In genomic region chr5:179139111-179139935, GRCh38 we compare ENCODE assay signal across 28 cellular contexts.
DNase-seq lines count a peak whose midpoint lies in the region; ATAC-seq, FAIRE-seq and TF ChIP-seq lines count a peak whose summit lies in the region.
"Had no signal": no experiment of that assay in that cellular context is flagged by ENCODE, and none has a peak within 500 bp of the region (broad histone marks: within the 10 kb centered on the region; RNA-seq: fewer than 3 reads in every experiment).

No MANE protein-coding gene starts in this region.

- no peak for FAIRE-seq in H1 (lab: Jason Lieb, UNC)
- FAIRE-seq: GM12891, HepG2, K562 had no signal

- no peak overlapping the region for H2BK20ac ChIP-seq in H1 (ENCODE audit: low read length)

- no peak overlapping the region for H3K23ac ChIP-seq in H1 (ENCODE audit: insufficient read length)

- peaks cover 0 to 3% (median 0%) of the 10 kb centered on the region in 4 experiments; a peak in 2 of 7 replicates for H3K4me1 ChIP-seq in H1 (replicated peaks in 1 of 4; ENCODE audit: control insufficient read depth in 3 of 4, insufficient read depth in 4 of 4, low read length in 3 of 4)
- no peaks in the 10 kb centered on the region for H3K4me1 ChIP-seq in aorta (ENCODE audit: control insufficient read depth in 1 of 2, insufficient read depth in 2 of 2, low read length in 2 of 2)

- H3K9me3 ChIP-seq in H1 (ENCODE audit: insufficient read depth in 2 of 2, low read depth in 1 of 2, low read length in 1 of 2), result peaks cover 0 to 1% of the 10 kb centered on the region in 2 experiments; a peak in 2 of 4 replicates
- H3K9me3 ChIP-seq in aorta (ENCODE audit: control insufficient read depth, low read length), result no peaks in the 10 kb centered on the region

- peak; percentile 19 for DNase-seq in left cardiac atrium
- no peak for DNase-seq in Right ventricle myocardium inferior (ENCODE audit: missing footprints)
- no peak for DNase-seq in H1 (ENCODE audit: low read depth in 1 of 2, low spot score in 2 of 2)
- peak; percentile 69 for DNase-seq in posterior vena cava (ENCODE audit: low spot score)
- DNase-seq in aorta, result peak; percentile 34 to 57
- no peak for DNase-seq in GDM1 (lab: John Stamatoyannopoulos, UW)
- no peak for DNase-seq in medulla oblongata (ENCODE audit: extremely low spot score)
- no peak for DNase-seq in GOT3 (lab: John Stamatoyannopoulos, UW)
- DNase-seq: C1 segment of cervical spinal cord; CD4-positive, alpha-beta memory T cell; COR-L47; DMS79; EL; GF-D8; MV-4-11; NCI-H1105; NCI-H2029; NCI-H446; NCI-H524 treated with DMSO at 0.1 percent for 48 hours; NCI-H82; NK-92 treated with Interleukin-12 subunit alpha and Interleukin-12 subunit beta, amount 100 ng/mL, for 24 hours; PC-9; RPMI8226; SIG-M5 had no signal

- TF ChIP-seq POLR2A in H1 (IDR thresholded peaks at IDR 0.05; ENCODE audit: control extremely low read depth in 1 of 2, low read depth in 2 of 2, low read length in 2 of 2), result no peak

- no peak overlapping the region for H4K5ac ChIP-seq in H1 (ENCODE audit: insufficient read length, low read depth, low read length)

- H3K9ac ChIP-seq in H1 (replicated peaks in 1 of 4; ENCODE audit: extremely low read depth in 1 of 4, low read depth in 3 of 4, low read length in 3 of 4), result no peak overlapping the region

- H3K36me3 ChIP-seq in H1 (ENCODE audit: control insufficient read depth in 2 of 4, insufficient read depth in 4 of 4, low read length in 3 of 4) (no peaks in the 10 kb centered on the region), aorta (ENCODE audit: control insufficient read depth in 1 of 2, insufficient read depth in 2 of 2, low read length in 1 of 2) (no peaks in the 10 kb centered on the region)

- H3K4me2 ChIP-seq in H1 (ENCODE audit: insufficient read depth in 1 of 2, low read depth in 2 of 2, low read length in 2 of 2), result no peak overlapping the region
- H3K4me2 ChIP-seq: PC-9 had no signal

- H3K79me2 ChIP-seq in H1 (ENCODE audit: control insufficient read depth in 1 of 2, insufficient read depth in 2 of 2, low read length in 2 of 2), result no peaks in the 10 kb centered on the region

- H3K56ac ChIP-seq in H1 (replicated peaks; ENCODE audit: insufficient read length, low read depth, low read length), result no peak overlapping the region

- no peak overlapping the region for H3K4me3 ChIP-seq in H1 (ENCODE audit: extremely low read depth in 1 of 4, insufficient read depth in 2 of 4, low read depth in 3 of 4, low read length in 4 of 4)
- H3K4me3 ChIP-seq in aorta (ENCODE audit: low read length in 2 of 2), result no peak overlapping the region
- H3K4me3 ChIP-seq: K562, PC-9, SK-N-MC had no signal

- H4K8ac ChIP-seq in H1 (ENCODE audit: extremely low read depth, insufficient read depth, low read length), result peak overlapping the region; percentile 71; the same call in 1 of the 2 replicates

- no peak overlapping the region for H2BK120ac ChIP-seq in H1 (replicated peaks; ENCODE audit: low read depth, low read length)

- H2BK15ac ChIP-seq in H1 (ENCODE audit: low read length), result no peak overlapping the region

- no peak overlapping the region; the same call in 1 of the 2 replicates for H2BK5ac ChIP-seq in H1 (ENCODE audit: low read depth, low read length)

- H3K4ac ChIP-seq in H1 (replicated peaks; ENCODE audit: insufficient read length, low read depth, low read length), result no peak overlapping the region

- H2AFZ ChIP-seq in H1 (ENCODE audit: low read length), result no peak overlapping the region
- H2AFZ ChIP-seq: PC-9 had no signal

- POLR2A ChIA-PET in H1 (lab: Charles Lee; ENCODE audit: partially characterized antibody), result no interaction called here

- CTCF ChIA-PET in H1 (lab: Charles Lee; ENCODE audit: partially characterized antibody), result interaction anchor here (0.6 to 1.3 kb wide), 2 partner anchors 241 to 277 kb away, joined by 3 read pairs; no protein-coding TSS in a partner anchor

- ATAC-seq in left cardiac atrium (no peak), Right ventricle myocardium inferior (no peak), aorta (ENCODE audit: low FRiP score) (no peak)
- ATAC-seq: K562 had no signal

- no peak for TF ChIP-seq CTCF in H1 (IDR thresholded peaks at IDR 0.05; ENCODE audit: control extremely low read depth in 1 of 3, insufficient read depth in 1 of 3, low read depth in 1 of 3, low read length in 3 of 3)

- H2AK5ac ChIP-seq in H1 (ENCODE audit: low read depth, low read length), result no peak overlapping the region

- H3K27me3 ChIP-seq in H1 (replicated peaks in 1 of 4; ENCODE audit: control insufficient read depth in 3 of 4, extremely low read depth in 1 of 4, insufficient read depth in 3 of 4, low read length in 3 of 4) (no peaks in the 10 kb centered on the region), aorta (ENCODE audit: control insufficient read depth in 1 of 2, insufficient read depth in 2 of 2, low read length in 1 of 2) (no peaks in the 10 kb centered on the region)

- H2BK12ac ChIP-seq in H1 (ENCODE audit: low read depth, low read length), result no peak overlapping the region

- TF ChIP-seq RAD21 in H1 (IDR thresholded peaks at IDR 0.05 in 1 of 2, conservative IDR thresholded peaks at IDR 0.05 in 1 of 2; ENCODE audit: low read depth in 2 of 2, low read length in 2 of 2), result no peak

- no peaks in the 10 kb centered on the region for H3K79me1 ChIP-seq in H1 (ENCODE audit: low read depth, low read length)

- H3K23me2 ChIP-seq in H1 (ENCODE audit: low read depth, low read length), result no peaks in the 10 kb centered on the region

- no peaks in the 10 kb centered on the region for H4K20me1 ChIP-seq in H1 (replicated peaks in 1 of 2; ENCODE audit: control insufficient read depth in 1 of 2, insufficient read depth in 2 of 2, low read length in 2 of 2)

- H3K27ac ChIP-seq in H1 (ENCODE audit: low read depth, low read length) (no peak overlapping the region), aorta (ENCODE audit: low read depth in 1 of 2, low read length in 2 of 2) (no peak overlapping the region)
- H3K27ac ChIP-seq: PC-9, SK-N-MC had no signal

- H3K14ac ChIP-seq in H1 (ENCODE audit: insufficient read length), result no peak overlapping the region

- intact Hi-C loops in left cardiac atrium (cut with DNase I) (no loop called here), Right ventricle myocardium inferior (cut with DNase I) (no loop called here), posterior vena cava (cut with DNase I) (loop anchor here in 1 of 2 donors (5.0 kb wide), 1 partner anchor 1997 kb away; no protein-coding TSS in a partner anchor), aorta (cut with DNase I) (no loop called here)

- no peak for TF ChIP-seq EP300 in H1 (IDR thresholded peaks at IDR 0.05; ENCODE audit: borderline replicate concordance in 1 of 2, low read depth in 2 of 2, low read length in 2 of 2)

- H4K91ac ChIP-seq in H1 (replicated peaks; ENCODE audit: insufficient read length, low read length), result no peak overlapping the region

- no peak overlapping the region for H3K18ac ChIP-seq in H1 (ENCODE audit: extremely low read depth, low read length)

- 89% methylated on average over 16 of the region's 26 CpGs; no CpG with 5 or more reads in 1 of the 2 experiments for WGBS in H1 (ENCODE audit: extremely low coverage in 1 of 2, insufficient coverage in 1 of 2, insufficient read length in 1 of 2, insufficient replicate concordance in 2 of 2, low coverage in 1 of 2, low lambda C conversion rate in 2 of 2, missing lambda C conversion rate in 1 of 2), 2 experiments
- WGBS in aorta, 2 donors, result 84 to 87% methylated on average over 26 of the region's 26 CpGs

TF ChIP-seq in H1, 55 proteins besides CTCF, POLR2A, EP300 and RAD21 (continues in another document):
- no peak for TF ChIP-seq CHD1 (IDR thresholded peaks at IDR 0.05; ENCODE audit: low read depth, low read length)
- no peak for TF ChIP-seq POU5F1 (IDR thresholded peaks at IDR 0.05; ENCODE audit: low read depth, low read length)
- no peak for TF ChIP-seq RBBP5 (IDR thresholded peaks at IDR 0.05; ENCODE audit: borderline replicate concordance, low read depth, low read length)

Comparison
In these comparisons a context has a peak if more than half of its experiments do, and no peak if none do; other contexts are left out.
1. DNase-seq: peak in left cardiac atrium (single experiment), posterior vena cava (single experiment) and aorta (2 of 2); none in Right ventricle myocardium inferior (single experiment), H1 (0 of 2), GDM1 (single experiment), medulla oblongata (single experiment) and GOT3 (single experiment).